25 cellular contexts compared by ENCODE assay signal in the genomic region with DNA sequence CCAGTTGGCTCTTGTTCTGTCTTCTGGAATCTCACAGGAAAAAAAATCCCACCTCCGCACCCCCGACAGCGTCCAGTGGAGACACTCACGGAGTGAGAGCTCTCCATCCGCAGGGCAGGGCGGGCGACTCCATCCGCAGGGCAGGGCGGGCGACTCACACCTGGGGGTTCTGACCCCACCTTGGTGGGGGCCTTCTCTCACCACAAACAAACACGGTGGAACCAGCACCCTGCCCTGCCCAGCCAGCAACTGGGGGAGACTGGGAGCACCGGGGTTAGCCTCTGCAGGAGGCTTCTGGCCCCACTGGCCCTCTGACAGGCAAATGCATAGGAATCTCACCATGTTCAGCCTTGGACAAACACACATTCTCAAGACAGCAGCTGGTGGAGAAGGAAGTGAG.
"Had no signal": no experiment of that assay in that cellular context is flagged by ENCODE, and none has a peak within 500 bp of the region (broad histone marks: within the 10 kb centered on the region; RNA-seq: fewer than 3 reads in every experiment).

No MANE protein-coding gene starts in this region.

- H3K27me3 ChIP-seq: gastrocnemius medialis, right lobe of liver, transverse colon, vagina had no signal

- ATAC-seq: gastrocnemius medialis; left cardiac atrium; right lobe of liver; stimulated activated memory B cell treated with anti-CD40 and anti-IgM and Interleukin-4, amounts not matched to agents 10 μg/mL and 1 μg/mL and 100 μg/mL, for 72 hours had no signal

- DNase-seq: activated CD4-positive, alpha-beta memory T cell treated with anti-CD3 and anti-CD28 coated beads for 36 hours; activated CD4-positive, alpha-beta T cell treated with anti-CD3 and anti-CD28 coated beads for 4 hours; activated naive CD4-positive, alpha-beta T cell treated with anti-CD3 and anti-CD28 coated beads for 36 hours; activated T-cell treated with anti-CD3 and anti-CD28 coated beads for 4 hours; caudate nucleus; effector memory CD4-positive, alpha-beta T cell; esophagus squamous epithelium; gastrocnemius medialis; hypothalamus; left cardiac atrium; nephron progenitor cell; nucleus accumbens; small intestine; stimulated activated CD4-positive, alpha-beta T cell treated with anti-CD3 and anti-CD28 coated beads, Interleukin-15, amount 100 ng/mL, for 24 hours; T-helper 9 cell; transverse colon had no signal

- H3K4me3 ChIP-seq: esophagus squamous epithelium, gastrocnemius medialis, right lobe of liver, stomach, transverse colon, vagina had no signal

- H3K9me3 ChIP-seq: esophagus squamous epithelium, gastrocnemius medialis, right lobe of liver, stomach, transverse colon, vagina had no signal

- H3K9ac ChIP-seq: parathyroid adenoma had no signal

- H3K27ac Mint-ChIP-seq: activated B cell treated with CpG ODN at 0.5 μM for 24 hours; activated CD4-positive, alpha-beta memory T cell treated with anti-CD3 and anti-CD28 coated beads for 36 hours; activated naive CD4-positive, alpha-beta T cell treated with anti-CD3 and anti-CD28 coated beads for 36 hours; activated T-helper 2 cell treated with anti-CD3 and anti-CD28 coated beads, Interferon-gamma antibody, Interleukin-2, Interleukin-4, amounts not matched to agents 10 μg/mL and 5 μg/mL and 100 μg/mL, durations not matched to agents 14 hours and 24 hours and 36 hours; memory B cell; nephron progenitor cell; stimulated activated memory B cell treated with anti-CD40 and anti-IgM and Interleukin-4, amounts not matched to agents 10 μg/mL and 1 μg/mL and 100 μg/mL, for 72 hours had no signal

- H3K4me1 Mint-ChIP-seq: activated B cell treated with CpG ODN at 0.5 μM for 24 hours; memory B cell; nephron progenitor cell; stimulated activated memory B cell treated with anti-CD40 and anti-IgM and Interleukin-4, amounts not matched to agents 10 μg/mL and 1 μg/mL and 100 μg/mL, for 72 hours had no signal

- H2AFZ ChIP-seq: parathyroid adenoma had no signal

- H3K36me3 ChIP-seq: esophagus squamous epithelium, gastrocnemius medialis, right lobe of liver, stomach, transverse colon, vagina had no signal

- H3K36me3 Mint-ChIP-seq: activated CD4-positive, alpha-beta memory T cell treated with anti-CD3 and anti-CD28 coated beads for 36 hours; brain; memory B cell; stimulated activated memory B cell treated with anti-CD40 and anti-IgM and Interleukin-4, amounts not matched to agents 10 μg/mL and 1 μg/mL and 100 μg/mL, for 72 hours had no signal

- H3K27me3 Mint-ChIP-seq: stimulated activated memory B cell treated with anti-CD40 and anti-IgM and Interleukin-4, amounts not matched to agents 10 μg/mL and 1 μg/mL and 100 μg/mL, for 72 hours had no signal

- H3K4me3 Mint-ChIP-seq: activated B cell treated with CpG ODN at 0.5 μM for 24 hours; activated CD4-positive, alpha-beta memory T cell treated with anti-CD3 and anti-CD28 coated beads for 36 hours; activated naive CD4-positive, alpha-beta T cell treated with anti-CD3 and anti-CD28 coated beads for 36 hours; memory B cell; nephron progenitor cell; stimulated activated memory B cell treated with anti-CD40 and anti-IgM and Interleukin-4, amounts not matched to agents 10 μg/mL and 1 μg/mL and 100 μg/mL, for 72 hours had no signal

- H3K4me1 ChIP-seq: esophagus squamous epithelium, gastrocnemius medialis, parathyroid adenoma, right lobe of liver, stomach, vagina had no signal

- H3K9me3 Mint-ChIP-seq: activated B cell treated with CpG ODN at 0.5 μM for 24 hours; activated CD4-positive, alpha-beta memory T cell treated with anti-CD3 and anti-CD28 coated beads for 36 hours; activated naive CD4-positive, alpha-beta T cell treated with anti-CD3 and anti-CD28 coated beads for 36 hours; activated T-helper 2 cell treated with anti-CD3 and anti-CD28 coated beads, Interferon-gamma antibody, Interleukin-2, Interleukin-4, amounts not matched to agents 10 μg/mL and 5 μg/mL and 100 μg/mL, durations not matched to agents 14 hours and 24 hours and 36 hours; brain; memory B cell; nephron progenitor cell; stimulated activated memory B cell treated with anti-CD40 and anti-IgM and Interleukin-4, amounts not matched to agents 10 μg/mL and 1 μg/mL and 100 μg/mL, for 72 hours had no signal

- H3K27ac ChIP-seq: esophagus squamous epithelium, gastrocnemius medialis, parathyroid adenoma, right lobe of liver, stomach, transverse colon, vagina had no signal
